ENCODE assay signal across 8 cellular contexts in the genomic region with DNA sequence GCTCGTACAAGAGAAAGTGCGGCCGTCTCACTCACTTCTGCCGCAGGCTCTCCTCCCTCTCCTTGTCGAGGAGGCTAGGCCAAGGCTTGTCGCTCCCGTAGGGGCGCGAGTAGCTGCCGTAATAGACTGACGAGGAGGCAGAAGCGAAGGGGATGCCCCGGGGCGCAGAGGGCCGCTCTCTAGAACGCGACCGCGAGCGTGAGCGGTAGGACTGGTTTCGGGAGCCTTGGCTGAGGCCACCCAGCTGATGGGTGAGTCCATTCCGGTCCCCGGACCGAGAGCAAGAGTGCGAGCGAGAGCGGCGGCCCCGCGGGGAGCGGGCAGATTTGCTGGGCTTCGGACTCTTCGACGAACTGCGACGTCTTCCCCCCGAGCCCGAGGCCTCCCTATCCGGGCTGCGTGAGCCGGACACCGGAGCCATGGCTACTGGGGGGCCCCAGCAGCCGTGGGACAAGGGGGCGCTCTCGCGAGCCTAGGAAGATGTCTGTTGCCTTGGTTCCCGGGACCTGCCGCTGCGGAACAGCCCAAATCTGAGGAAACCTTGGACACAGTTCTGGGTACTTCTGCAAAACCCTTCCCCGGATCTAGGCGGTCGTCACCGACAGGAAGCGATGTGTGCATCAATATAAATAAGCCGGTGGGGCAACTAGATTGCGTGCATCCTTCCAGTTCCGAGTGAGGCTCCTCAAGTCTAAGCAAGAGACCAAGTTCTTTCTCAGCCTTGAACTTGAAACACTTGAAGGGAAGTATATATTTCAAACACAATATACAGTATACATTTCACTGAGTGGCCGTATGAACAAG.
DNase-seq lines count a peak whose midpoint lies in the region; ATAC-seq and FAIRE-seq lines count a peak whose summit lies in the region.

A gene (minus strand): TSS at position 567 of the 804 bp plus-strand sequence. CDS start 146 bp downstream, at position 421.

- peaks cover 11% of the 10 kb centered on the region for H3K4me1 ChIP-seq in BLaER1

- peak; percentile 73 for FAIRE-seq in colon (lab: Jason Lieb, UNC)

- H3K27me3 ChIP-seq in BLaER1 = no peaks in the 10 kb centered on the region

- H3K4me2 ChIP-seq in BLaER1 = peak within 1 kb of the TSS; percentile 64

- no peaks in the 10 kb centered on the region for H3K9me3 ChIP-seq in BLaER1

- H3K9ac ChIP-seq in BLaER1 = peak within 1 kb of the TSS; percentile 84

- peak; percentile 74 for ATAC-seq in HG03457 (IDR thresholded peaks at IDR 0.05; ENCODE audit: unreplicated experiment)

- H4K20me1 ChIP-seq in BLaER1 = peaks cover 5% of the 10 kb centered on the region; the same call in 1 of the 2 replicates

- no peaks in the 10 kb centered on the region for H3K36me3 ChIP-seq in BLaER1

- H3K27ac ChIP-seq in BLaER1 = peak within 1 kb of the TSS; percentile 77

- H3K4me3 ChIP-seq in BLaER1 = peak within 1 kb of the TSS; percentile 80

- DNase-seq in GM19240 (ENCODE audit: insufficient read length, low spot score) (peak; percentile 53), NCI-H510A treated with DMSO at 0.1 percent for 48 hours (lab: John Stamatoyannopoulos, UW) (peak; percentile 75), kidney glomerular epithelial cell (lab: John Stamatoyannopoulos, UW) (peak; percentile 64)
- DNase-seq in activated CD4-positive, alpha-beta T cell treated with anti-CD3 and anti-CD28 coated beads for 48 hours = peak; percentile 85
- peak; percentile 52 to 61 for DNase-seq in stimulated activated CD4-positive, alpha-beta T cell treated with anti-CD3 and anti-CD28 coated beads, Interleukin-1b, Interleukin-23, amount 100 ng/mL, for 1 hour (ENCODE audit: low read depth in 2 of 2)

Comparison
In these comparisons a context has a peak if more than half of its experiments do, and no peak if none do; other contexts are left out.
1. Peak in every context shown above with its lines: DNase-seq, ATAC-seq, H3K4me3 ChIP-seq and H3K27ac ChIP-seq.